30 cellular contexts compared by ENCODE assay signal in genomic region chr6:41500561-41500960, GRCh38.
"Had no signal": no experiment of that assay in that cellular context is flagged by ENCODE, and none has a peak within 500 bp of the region (broad histone marks: within the 10 kb centered on the region; RNA-seq: fewer than 3 reads in every experiment).

No MANE protein-coding gene starts in this region.

- H3K36me3 Mint-ChIP-seq: naive thymus-derived CD8-positive, alpha-beta T cell; stimulated activated memory B cell treated with anti-CD40 and anti-IgM and Interleukin-4, amounts not matched to agents 10 μg/mL and 1 μg/mL and 100 μg/mL, for 72 hours; type B pancreatic cell had no signal

- ATAC-seq: naive thymus-derived CD8-positive, alpha-beta T cell; natural killer cell treated with Interleukin-12 subunit alpha and Interleukin-12 subunit beta and Interleukin-15 and Interleukin-18, amount 100 ng/mL, for 72 hours; psoas muscle; right cardiac atrium; sciatic nerve; stimulated activated memory B cell treated with anti-CD40 and anti-IgM and Interleukin-4, amounts not matched to agents 10 μg/mL and 1 μg/mL and 100 μg/mL, for 72 hours; stimulated activated naive CD8-positive, alpha-beta T cell treated with anti-CD3 and anti-CD28 coated beads, Interleukin-15, amount 100 ng/mL, for 72 hours; stimulated activated naive CD8-positive, alpha-beta T cell treated with anti-CD3 and anti-CD28 coated beads, Interleukin-15, Interleukin-2, amounts not matched to agents 100 U/mL and 50 U/mL, for 24 hours had no signal

- H3K9me3 ChIP-seq: ovary, psoas muscle, spleen, suprapubic skin, testis, tibial artery, transverse colon, vagina had no signal

- H3K79me2 ChIP-seq: parathyroid adenoma had no signal

- H3K4me2 ChIP-seq: smooth muscle cell had no signal

- H3K27ac ChIP-seq: ovary, parathyroid adenoma, psoas muscle, skin epidermis, spleen, suprapubic skin, testis, tibial artery, transverse colon, vagina had no signal

- H3K27me3 ChIP-seq: ovary, testis, tibial artery, vagina had no signal

- H3K4me3 Mint-ChIP-seq: naive thymus-derived CD8-positive, alpha-beta T cell; natural killer cell treated with Interleukin-12 subunit alpha and Interleukin-12 subunit beta and Interleukin-15 and Interleukin-18, amount 100 ng/mL, for 72 hours; nephron progenitor cell; stimulated activated memory B cell treated with anti-CD40 and anti-IgM and Interleukin-4, amounts not matched to agents 10 μg/mL and 1 μg/mL and 100 μg/mL, for 72 hours; stimulated activated naive CD8-positive, alpha-beta T cell treated with anti-CD3 and anti-CD28 coated beads, Interleukin-15, amount 100 ng/mL, for 72 hours; type B pancreatic cell had no signal

- H3K9me3 Mint-ChIP-seq: naive thymus-derived CD8-positive, alpha-beta T cell; natural killer cell treated with Interleukin-12 subunit alpha and Interleukin-12 subunit beta and Interleukin-15 and Interleukin-18, amount 100 ng/mL, for 72 hours; nephron progenitor cell; neural crest cell; stimulated activated memory B cell treated with anti-CD40 and anti-IgM and Interleukin-4, amounts not matched to agents 10 μg/mL and 1 μg/mL and 100 μg/mL, for 72 hours; stimulated activated naive CD8-positive, alpha-beta T cell treated with anti-CD3 and anti-CD28 coated beads, Interleukin-15, amount 100 ng/mL, for 72 hours; type B pancreatic cell had no signal

- H3K36me3 ChIP-seq: ovary, spleen, suprapubic skin, tibial artery, transverse colon, vagina had no signal

- DNase-seq: naive thymus-derived CD8-positive, alpha-beta T cell; nephron progenitor cell; occipital lobe; ovary; psoas muscle; right cardiac atrium; spleen; stimulated activated CD4-positive, alpha-beta T cell treated with anti-CD3 and anti-CD28 coated beads, Interleukin-12 subunit alpha, Interleukin-12 subunit beta, amount 100 ng/mL, for 4 hours; stimulated activated CD4-positive, alpha-beta T cell treated with anti-CD3 and anti-CD28 coated beads, Interleukin-1b, Interleukin-23, amount 100 ng/mL, for 48 hours; stimulated activated CD4-positive, alpha-beta T cell treated with anti-CD3 and anti-CD28 coated beads, Interleukin-4, amount 100 ng/mL, for 1 hour; stimulated activated CD4-positive, alpha-beta T cell treated with anti-CD3 and anti-CD28 coated beads, Interleukin-4, amount 100 ng/mL, for 4 hours; stimulated activated CD8-positive, alpha-beta memory T cell treated with anti-CD3 and anti-CD28 coated beads, Interleukin-4, amount 100 ng/mL, for 48 hours; stimulated activated naive CD4-positive, alpha-beta T cell; stimulated activated naive CD8-positive, alpha-beta T cell treated with anti-CD3 and anti-CD28 coated beads, Interleukin-15, amount 100 ng/mL, for 72 hours; stimulated activated naive CD8-positive, alpha-beta T cell treated with anti-CD3 and anti-CD28 coated beads, Interleukin-15, Interleukin-2, amounts not matched to agents 100 U/mL and 50 U/mL, for 24 hours; substantia nigra; testis; tibial artery; transverse colon had no signal

- H3K4me3 ChIP-seq: ovary, psoas muscle, skin epidermis, smooth muscle cell, spleen, suprapubic skin, testis, tibial artery, transverse colon, vagina had no signal

- H3K9ac ChIP-seq: parathyroid adenoma had no signal

- H2AFZ ChIP-seq: parathyroid adenoma had no signal

- H3K27ac Mint-ChIP-seq: nephron progenitor cell; progenitor cell of endocrine pancreas; stimulated activated memory B cell treated with anti-CD40 and anti-IgM and Interleukin-4, amounts not matched to agents 10 μg/mL and 1 μg/mL and 100 μg/mL, for 72 hours; type B pancreatic cell had no signal
